8 cellular contexts compared by ENCODE assay signal in genomic region chr3:170751083-170751893, GRCh38.
DNase-seq lines count a peak whose midpoint lies in the region; ATAC-seq and TF ChIP-seq lines count a peak whose summit lies in the region.

No MANE protein-coding gene starts in this region.

- no peaks in the 10 kb centered on the region for H3K36me3 Mint-ChIP-seq in Calu3 (ENCODE audit: insufficient read depth, unreplicated experiment)

- no peak for ATAC-seq in HG03432 (IDR thresholded peaks at IDR 0.05; ENCODE audit: unreplicated experiment)
- ATAC-seq in GM19467 (IDR thresholded peaks at IDR 0.05; ENCODE audit: unreplicated experiment), result no peak

- peaks cover 39% of the 10 kb centered on the region for H3K4me1 Mint-ChIP-seq in Calu3 (ENCODE audit: low read depth, unreplicated experiment)

- DNase-seq in Calu3, result peak; percentile 70
- DNase-seq in NCI-H774 (lab: John Stamatoyannopoulos, UW), result peak; percentile 10
- peak; percentile 53 for DNase-seq in epithelial cell of proximal tubule (ENCODE audit: low read depth)
- no peak for DNase-seq in osteoblast (ENCODE audit: insufficient read length, low spot score, missing footprints)
- DNase-seq in activated CD4-positive, alpha-beta T cell treated with anti-CD3 and anti-CD28 coated beads, Interleukin-2, amount 50 U/mL, for 1 hour, result no peak
- no peak for DNase-seq in esophagus muscularis mucosa (ENCODE audit: extremely low spot score)

- peak overlapping the region; percentile 46 for H3K27ac Mint-ChIP-seq in Calu3 (ENCODE audit: unreplicated experiment)

- H3K9me3 Mint-ChIP-seq in Calu3 (ENCODE audit: low read depth, unreplicated experiment), result peaks cover 7% of the 10 kb centered on the region

- no peak overlapping the region for H2AFZ ChIP-seq in osteoblast (ENCODE audit: low read length)

- intact Hi-C loops in Calu3 (cut with micrococcal nuclease; ENCODE audit: unreplicated experiment), result no loop called here
- intact Hi-C loops in esophagus muscularis mucosa (cut with DNase I), result no loop called here

- WGBS in esophagus muscularis mucosa, result 40% methylated on average over 2 of the region's 2 CpGs

- peak overlapping the region; percentile 37 for H3K4me2 ChIP-seq in osteoblast (ENCODE audit: insufficient read depth, low read length)

- TF ChIP-seq CTCF in Calu3 (IDR thresholded peaks at IDR 0.05; ENCODE audit: unreplicated experiment) (no peak), epithelial cell of proximal tubule (conservative IDR thresholded peaks at IDR 0.05; ENCODE audit: low read depth, low read length) (no peak), osteoblast (IDR thresholded peaks at IDR 0.05; ENCODE audit: extremely low read depth, low read depth, low read length) (no peak), esophagus muscularis mucosa (IDR thresholded peaks at IDR 0.05) (no peak)

- H3K9me3 ChIP-seq in osteoblast (ENCODE audit: low read depth, low read length) (no peaks in the 10 kb centered on the region), esophagus muscularis mucosa (no peaks in the 10 kb centered on the region)

- TF ChIP-seq POLR2A in esophagus muscularis mucosa (IDR thresholded peaks at IDR 0.05; ENCODE audit: low read depth), result no peak

- H3K4me3 Mint-ChIP-seq in Calu3 (ENCODE audit: low read depth, unreplicated experiment), result no peak overlapping the region

- TF ChIP-seq EP300 in esophagus muscularis mucosa (IDR thresholded peaks at IDR 0.05), result no peak

- BruUV-seq in Calu3 (replicated peaks; lab: Mats Ljungman, UMichigan), result no TSS peak

- H3K4me3 ChIP-seq in epithelial cell of proximal tubule (ENCODE audit: low read depth, low read length), result no peak overlapping the region
- no peak overlapping the region for H3K4me3 ChIP-seq in osteoblast (ENCODE audit: insufficient read depth, low read length)
- no peak overlapping the region for H3K4me3 ChIP-seq in esophagus muscularis mucosa

- no peaks in the 10 kb centered on the region for H3K36me3 ChIP-seq in osteoblast (ENCODE audit: insufficient read depth, low read length)
- no peaks in the 10 kb centered on the region for H3K36me3 ChIP-seq in esophagus muscularis mucosa

- H3K4me1 ChIP-seq in osteoblast (ENCODE audit: insufficient read depth, low read length) (peaks cover 47% of the 10 kb centered on the region), esophagus muscularis mucosa (peaks cover 8 to 11% (median 10%) of the 10 kb centered on the region in 4 donors)

- no peaks in the 10 kb centered on the region for H3K27me3 Mint-ChIP-seq in Calu3 (ENCODE audit: unreplicated experiment)

- H3K27me3 ChIP-seq in osteoblast (ENCODE audit: insufficient read depth, low read length) (no peaks in the 10 kb centered on the region), esophagus muscularis mucosa (no peaks in the 10 kb centered on the region)

- H3K27ac ChIP-seq in osteoblast (ENCODE audit: low read depth, low read length), result peak overlapping the region; percentile 82
- H3K27ac ChIP-seq in esophagus muscularis mucosa (replicated peaks in 1 of 4), result peak overlapping the region in 1 of 4 donors; percentile 1

- H4K20me1 ChIP-seq in osteoblast (ENCODE audit: insufficient read depth, low read length), result no peaks in the 10 kb centered on the region

- CTCF ChIA-PET in Calu3 (lab: Charles Lee), result interaction anchor here (0.9 to 1.4 kb wide), 5 partner anchors 9 to 61 kb away, joined by 3 to 4 read pairs (median 3); no protein-coding TSS in a partner anchor

- H3K79me2 ChIP-seq in osteoblast (ENCODE audit: insufficient read depth, low read length), result no peaks in the 10 kb centered on the region

Comparison
In these comparisons a context has a peak if more than half of its experiments do, and no peak if none do; other contexts are left out.
1. DNase-seq: peak in Calu3 (single experiment), NCI-H774 (single experiment) and epithelial cell of proximal tubule (single experiment); none in osteoblast (single experiment), activated CD4-positive, alpha-beta T cell treated with anti-CD3 and anti-CD28 coated beads, Interleukin-2, amount 50 U/mL, for 1 hour (single experiment) and esophagus muscularis mucosa (single experiment).